ENCODE assay signal across 8 cellular contexts in genomic region chr4:99447079-99447478, GRCh38. TPM values are rescaled to one million over a fixed set of nuclear protein-coding genes. Genes with fewer than 3 reads are reported as not detected.
DNase-seq lines count a peak whose midpoint lies in the region; ATAC-seq and TF ChIP-seq lines count a peak whose summit lies in the region.
"Had no signal": no experiment of that assay in that cellular context is flagged by ENCODE, and none has a peak within 500 bp of the region (broad histone marks: within the 10 kb centered on the region; RNA-seq: fewer than 3 reads in every experiment).

No MANE protein-coding gene starts in this region.

- H3K4me3 Mint-ChIP-seq in natural killer cell treated with Interleukin-12 subunit alpha and Interleukin-12 subunit beta and Interleukin-15 and Interleukin-18, amount 100 ng/mL, for 72 hours: no peak overlapping the region
- no peak overlapping the region for H3K4me3 Mint-ChIP-seq in activated T-helper 1 cell treated with anti-CD3 and anti-CD28 coated beads, Interleukin-12 subunit alpha, Interleukin-12 subunit beta, Interleukin-2, Interleukin-4 antibody, amounts not matched to agents 30 ng/mL and 10 ng/mL and 1 ng/mL, durations not matched to agents 14 hours and 24 hours and 36 hours
- H3K4me3 Mint-ChIP-seq: activated B cell treated with CpG ODN at 0.5 μM for 24 hours had no signal

- no peak overlapping the region for H3K27ac Mint-ChIP-seq in natural killer cell treated with Interleukin-12 subunit alpha and Interleukin-12 subunit beta and Interleukin-15 and Interleukin-18, amount 100 ng/mL, for 72 hours
- H3K27ac Mint-ChIP-seq in activated T-helper 1 cell treated with anti-CD3 and anti-CD28 coated beads, Interleukin-12 subunit alpha, Interleukin-12 subunit beta, Interleukin-2, Interleukin-4 antibody, amounts not matched to agents 30 ng/mL and 10 ng/mL and 1 ng/mL, durations not matched to agents 14 hours and 24 hours and 36 hours: no peak overlapping the region
- H3K27ac Mint-ChIP-seq: activated B cell treated with CpG ODN at 0.5 μM for 24 hours had no signal

- peaks cover 12% of the 10 kb centered on the region for H3K36me3 Mint-ChIP-seq in natural killer cell treated with Interleukin-12 subunit alpha and Interleukin-12 subunit beta and Interleukin-15 and Interleukin-18, amount 100 ng/mL, for 72 hours
- no peaks in the 10 kb centered on the region for H3K36me3 Mint-ChIP-seq in activated T-helper 1 cell treated with anti-CD3 and anti-CD28 coated beads, Interleukin-12 subunit alpha, Interleukin-12 subunit beta, Interleukin-2, Interleukin-4 antibody, amounts not matched to agents 30 ng/mL and 10 ng/mL and 1 ng/mL, durations not matched to agents 14 hours and 24 hours and 36 hours (ENCODE audit: low read depth)

- H3K27me3 ChIP-seq in gastrocnemius medialis: no peaks in the 10 kb centered on the region

- H3K9me3 ChIP-seq in gastrocnemius medialis: no peaks in the 10 kb centered on the region

- H3K27ac ChIP-seq in gastrocnemius medialis: no peak overlapping the region

- intact Hi-C loops in gastrocnemius medialis (cut with DNase I; ENCODE audit: low total_unique reads): no loop called here
- intact Hi-C loops in activated T-helper 1 cell treated with anti-CD3 and anti-CD28 coated beads, Interleukin-12 subunit alpha, Interleukin-12 subunit beta, Interleukin-2, Interleukin-4 antibody, amounts not matched to agents 30 ng/mL and 10 ng/mL and 1 ng/mL, durations not matched to agents 14 hours and 24 hours and 36 hours (cut with micrococcal nuclease): loop anchor here (2.0 kb wide), 1 partner anchor 60 kb away; no protein-coding TSS in a partner anchor

- peaks cover 16% of the 10 kb centered on the region for H3K9me3 Mint-ChIP-seq in natural killer cell treated with Interleukin-12 subunit alpha and Interleukin-12 subunit beta and Interleukin-15 and Interleukin-18, amount 100 ng/mL, for 72 hours
- H3K9me3 Mint-ChIP-seq in activated T-helper 1 cell treated with anti-CD3 and anti-CD28 coated beads, Interleukin-12 subunit alpha, Interleukin-12 subunit beta, Interleukin-2, Interleukin-4 antibody, amounts not matched to agents 30 ng/mL and 10 ng/mL and 1 ng/mL, durations not matched to agents 14 hours and 24 hours and 36 hours: peaks cover 9% of the 10 kb centered on the region

- peak; percentile 86 for DNase-seq in NCI-H460 (ENCODE audit: extremely low read depth, low read depth)
- DNase-seq in fibroblast of villous mesenchyme (ENCODE audit: low read depth): peak; percentile 61
- DNase-seq in natural killer cell treated with Interleukin-12 subunit alpha and Interleukin-12 subunit beta and Interleukin-15 and Interleukin-18, amount 100 ng/mL, for 72 hours (ENCODE audit: low spot score): no peak
- no peak for DNase-seq in gastrocnemius medialis
- no peak for DNase-seq in activated T-helper 1 cell treated with anti-CD3 and anti-CD28 coated beads, Interleukin-12 subunit alpha, Interleukin-12 subunit beta, Interleukin-2, Interleukin-4 antibody, amounts not matched to agents 30 ng/mL and 10 ng/mL and 1 ng/mL, durations not matched to agents 14 hours and 24 hours and 36 hours (ENCODE audit: low spot score)
- DNase-seq: activated B cell treated with CpG ODN at 0.5 μM for 24 hours had no signal

- no peaks in the 10 kb centered on the region for H3K36me3 ChIP-seq in gastrocnemius medialis

- TF ChIP-seq CTCF in fibroblast of villous mesenchyme (IDR thresholded peaks at IDR 0.05; ENCODE audit: insufficient read depth, low read depth, low read length): no peak
- no peak for TF ChIP-seq CTCF in gastrocnemius medialis (IDR thresholded peaks at IDR 0.05 in 4 of 5, conservative IDR thresholded peaks at IDR 0.05 in 1 of 5)

- ATAC-seq in GM18873 (IDR thresholded peaks at IDR 0.05; ENCODE audit: low FRiP score, unreplicated experiment) (peak; percentile 96), HG02610 (IDR thresholded peaks at IDR 0.05; ENCODE audit: unreplicated experiment) (peak; percentile 92), gastrocnemius medialis (no peak)
- no peak for ATAC-seq in natural killer cell treated with Interleukin-12 subunit alpha and Interleukin-12 subunit beta and Interleukin-15 and Interleukin-18, amount 100 ng/mL, for 72 hours

- peaks cover 11 to 44% of the 10 kb centered on the region in 2 donors for H3K27me3 Mint-ChIP-seq in natural killer cell treated with Interleukin-12 subunit alpha and Interleukin-12 subunit beta and Interleukin-15 and Interleukin-18, amount 100 ng/mL, for 72 hours
- H3K27me3 Mint-ChIP-seq in activated T-helper 1 cell treated with anti-CD3 and anti-CD28 coated beads, Interleukin-12 subunit alpha, Interleukin-12 subunit beta, Interleukin-2, Interleukin-4 antibody, amounts not matched to agents 30 ng/mL and 10 ng/mL and 1 ng/mL, durations not matched to agents 14 hours and 24 hours and 36 hours (ENCODE audit: insufficient read depth): peaks cover 17% of the 10 kb centered on the region

- no peaks in the 10 kb centered on the region for H3K4me1 Mint-ChIP-seq in natural killer cell treated with Interleukin-12 subunit alpha and Interleukin-12 subunit beta and Interleukin-15 and Interleukin-18, amount 100 ng/mL, for 72 hours (ENCODE audit: low read depth in 2 of 2)
- peaks cover 15% of the 10 kb centered on the region for H3K4me1 Mint-ChIP-seq in activated T-helper 1 cell treated with anti-CD3 and anti-CD28 coated beads, Interleukin-12 subunit alpha, Interleukin-12 subunit beta, Interleukin-2, Interleukin-4 antibody, amounts not matched to agents 30 ng/mL and 10 ng/mL and 1 ng/mL, durations not matched to agents 14 hours and 24 hours and 36 hours (ENCODE audit: low read depth)
- H3K4me1 Mint-ChIP-seq: activated B cell treated with CpG ODN at 0.5 μM for 24 hours had no signal

- in situ Hi-C loops in gastrocnemius medialis (cut with MboI; ENCODE audit: low sequenced_read_pairs in 4 of 4): no loop called here

- H3K4me3 ChIP-seq in fibroblast of villous mesenchyme (ENCODE audit: low read depth, low read length) (no peak overlapping the region), gastrocnemius medialis (no peak overlapping the region)

- no peaks in the 10 kb centered on the region for H3K4me1 ChIP-seq in gastrocnemius medialis

- TF ChIP-seq POLR2A in gastrocnemius medialis (IDR thresholded peaks at IDR 0.05): no peak

RNA-seq across cellular contexts. Expression of gene ADH7, which starts 11.9 kb away (rescaled TPM):
- total RNA-seq in NCI-H460 (2014; rRNA removed; shearing (Covaris generic)): not detected in 2 replicates
- not detected in 2 replicates for polyA plus RNA-seq in NCI-H460 (2014; cell fraction: nucleus; rRNA removed)
- total RNA-seq in fibroblast of villous mesenchyme (not detected in 2 replicates), gastrocnemius medialis (not detected)
- not detected for total RNA-seq in natural killer cell treated with Interleukin-12 subunit alpha and Interleukin-12 subunit beta and Interleukin-15 and Interleukin-18, amount 100 ng/mL, for 72 hours
- not detected in 2 replicates for total RNA-seq in activated T-helper 1 cell treated with anti-CD3 and anti-CD28 coated beads, Interleukin-12 subunit alpha, Interleukin-12 subunit beta, Interleukin-2, Interleukin-4 antibody, amounts not matched to agents 30 ng/mL and 10 ng/mL and 1 ng/mL, durations not matched to agents 14 hours and 24 hours and 36 hours
- total RNA-seq: activated B cell treated with CpG ODN at 0.5 μM for 24 hours had no signal

Comparison
In these comparisons a context has a peak if more than half of its experiments do, and no peak if none do; other contexts are left out.
1. ATAC-seq: peak in GM18873 (single experiment) and HG02610 (single experiment); none in natural killer cell treated with Interleukin-12 subunit alpha and Interleukin-12 subunit beta and Interleukin-15 and Interleukin-18, amount 100 ng/mL, for 72 hours (0 of 2) and gastrocnemius medialis (0 of 2).
2. DNase-seq: peak in NCI-H460 (single experiment) and fibroblast of villous mesenchyme (single experiment); none in natural killer cell treated with Interleukin-12 subunit alpha and Interleukin-12 subunit beta and Interleukin-15 and Interleukin-18, amount 100 ng/mL, for 72 hours (single experiment), gastrocnemius medialis (0 of 2) and activated T-helper 1 cell treated with anti-CD3 and anti-CD28 coated beads, Interleukin-12 subunit alpha, Interleukin-12 subunit beta, Interleukin-2, Interleukin-4 antibody, amounts not matched to agents 30 ng/mL and 10 ng/mL and 1 ng/mL, durations not matched to agents 14 hours and 24 hours and 36 hours (single experiment).